Comparison of ENCODE assay signal across 32 cellular contexts in the genomic region with DNA sequence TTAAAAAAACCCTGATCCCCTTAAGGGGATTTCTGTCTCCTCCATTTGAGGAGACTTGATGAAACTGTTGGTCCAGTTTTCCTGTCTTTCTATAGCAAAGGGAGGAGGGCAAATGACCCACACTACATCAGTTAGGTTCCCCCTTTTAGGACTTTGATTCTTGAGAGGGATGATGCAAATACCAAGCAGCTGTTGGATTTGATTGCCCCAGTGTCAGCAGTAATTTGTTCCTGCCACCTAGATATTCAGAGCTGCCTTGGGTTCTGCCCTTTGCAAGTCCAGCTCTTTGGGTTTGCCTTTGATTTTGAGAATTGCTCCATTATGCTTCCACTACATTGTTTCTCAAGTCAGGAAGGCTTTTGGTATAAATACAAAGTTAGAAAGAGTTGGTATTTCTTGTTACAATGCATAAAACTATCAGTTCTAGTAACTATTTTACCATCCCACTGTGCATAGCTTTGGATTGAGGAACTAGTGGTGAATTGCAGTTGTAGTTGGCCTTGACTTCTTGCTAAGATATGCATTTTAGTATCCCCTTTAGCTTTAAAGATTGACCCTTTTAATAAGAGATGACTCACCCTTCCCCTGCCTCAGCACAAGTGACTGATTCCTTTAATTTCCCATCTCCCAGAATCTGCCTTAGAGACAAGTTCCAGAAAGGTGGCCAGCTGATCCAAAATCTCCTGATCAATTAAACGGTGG.
"Had no signal": no experiment of that assay in that cellular context is flagged by ENCODE, and none has a peak within 500 bp of the region (broad histone marks: within the 10 kb centered on the region; RNA-seq: fewer than 3 reads in every experiment).

No MANE protein-coding gene starts in this region.

- H3K36me3 ChIP-seq: adrenal gland, brain microvascular endothelial cell, breast epithelium had no signal

- ATAC-seq: activated CD8-positive, alpha-beta T cell treated with anti-CD3 and anti-CD28 coated beads for 36 hours; activated naive CD4-positive, alpha-beta T cell treated with anti-CD3 and anti-CD28 coated beads, Interleukin-2, amount 50 U/mL, for 72 hours; activated T-cell treated with anti-CD3 and anti-CD28 coated beads, Interleukin-2, amount 50 U/mL, for 4 hours; activated T-cell treated with anti-CD3 and anti-CD28 coated beads, Interleukin-2, amount 50 U/mL, for 72 hours; activated T-helper 17 cell treated with anti-CD3 and anti-CD28 coated beads, Interleukin-2, amount 50 U/mL, for 72 hours; body of pancreas had no signal

- H3K27ac ChIP-seq: body of pancreas, brain microvascular endothelial cell, breast epithelium, VCaP had no signal

- H3K27me3 ChIP-seq: adrenal gland, body of pancreas, brain microvascular endothelial cell, breast epithelium had no signal

- H3K9me3 ChIP-seq: adrenal gland had no signal

- DNase-seq: activated B cell treated with CpG ODN at 0.5 μM for 24 hours; activated CD4-positive, alpha-beta memory T cell treated with anti-CD3 and anti-CD28 coated beads for 36 hours; activated CD4-positive, alpha-beta T cell treated with anti-CD3 and anti-CD28 coated beads for 4 hours; activated CD4-positive, alpha-beta T cell treated with anti-CD3 and anti-CD28 coated beads, Interleukin-2, amount 10 ng/mL, durations not matched to agents 24 days and 14 days; activated CD4-positive, alpha-beta T cell treated with anti-CD3 and anti-CD28 coated beads, Interleukin-2, amount 50 U/mL, for 1 hour; activated CD4-positive, alpha-beta T cell treated with anti-CD3 and anti-CD28 coated beads, Interleukin-2, amount 50 U/mL, for 4 hours; activated CD4-positive, CD25-positive, alpha-beta regulatory T cell treated with anti-CD3 and anti-CD28 coated beads, Interleukin-2, amount 50 U/mL, for 72 hours; activated CD8-positive, alpha-beta memory T cell treated with anti-CD3 and anti-CD28 coated beads, Interleukin-2, amount 50 U/mL, for 4 hours; activated CD8-positive, alpha-beta T cell treated with anti-CD3 and anti-CD28 coated beads for 36 hours; activated effector memory CD4-positive, alpha-beta T cell treated with anti-CD3 and anti-CD28 coated beads, Interleukin-2, amount 50 U/mL, for 16 hours; activated gamma-delta T cell treated with Interleukin-2 at 50 U/mL for 16 hours; activated naive CD4-positive, alpha-beta T cell; activated naive CD4-positive, alpha-beta T cell treated with anti-CD3 and anti-CD28 coated beads for 36 hours; activated naive CD4-positive, alpha-beta T cell treated with anti-CD3 and anti-CD28 coated beads, Interleukin-2, amount 50 U/mL, for 16 hours; activated naive CD8-positive, alpha-beta T cell treated with anti-CD3 and anti-CD28 coated beads for 36 hours; activated T-cell treated with anti-CD3 and anti-CD28 coated beads for 4 hours; activated T-cell treated with anti-CD3 and anti-CD28 coated beads, Interleukin-2, amount 50 U/mL, for 1 hour; activated T-cell treated with anti-CD3 and anti-CD28 coated beads, Interleukin-2, amount 50 U/mL, for 4 hours; activated T-cell treated with anti-CD3 and anti-CD28 coated beads, Interleukin-2, amount 50 U/mL, for 72 hours; adrenal gland; amniotic stem cell; aorta; body of pancreas; brain microvascular endothelial cell; caudate nucleus; T-helper 1 cell; T-helper 2 cell; T-helper 9 cell had no signal

- H3K4me3 ChIP-seq: adrenal gland, body of pancreas, breast epithelium had no signal

- H3K4me1 ChIP-seq: breast epithelium had no signal
